9 cellular contexts compared by ENCODE assay signal in genomic region chr16:89358030-89359005, GRCh38.
DNase-seq lines count a peak whose midpoint lies in the region; ATAC-seq and TF ChIP-seq lines count a peak whose summit lies in the region.
"Had no signal": no experiment of that assay in that cellular context is flagged by ENCODE, and none has a peak within 500 bp of the region (broad histone marks: within the 10 kb centered on the region; RNA-seq: fewer than 3 reads in every experiment).

No MANE protein-coding gene starts in this region.

- 72 to 74% methylated on average over 15 to 21 of the region's 21 CpGs for WGBS in upper lobe of left lung, 2 donors

- intact Hi-C loops in left ventricle myocardium superior (cut with micrococcal nuclease), result no loop called here
- intact Hi-C loops in Right ventricle myocardium superior (cut with DNase I), result no loop called here

- H3K4me3 Mint-ChIP-seq in immature natural killer cell, result peak overlapping the region; percentile 74 to 89 (median 85)

- ATAC-seq in left ventricle myocardium superior (no peak), Right ventricle myocardium superior (ENCODE audit: poor library complexity) (no peak), upper lobe of left lung (ENCODE audit: low FRiP score in 2 of 2) (peak in 1 of 2 donors; percentile 38), HG03280 (IDR thresholded peaks at IDR 0.05; ENCODE audit: unreplicated experiment) (no peak), HG02610 (IDR thresholded peaks at IDR 0.05; ENCODE audit: unreplicated experiment) (no peak)

- no peak for TF ChIP-seq EP300 in upper lobe of left lung (IDR thresholded peaks at IDR 0.05)

- peak overlapping the region; percentile 13 to 40 (median 23) for H3K27ac ChIP-seq in upper lobe of left lung
- H3K27ac ChIP-seq: epithelial cell of prostate had no signal

- no peaks in the 10 kb centered on the region for H3K36me3 ChIP-seq in upper lobe of left lung

- peaks cover 84 to 98% (median 86%) of the 10 kb centered on the region in 4 donors for H3K4me1 ChIP-seq in upper lobe of left lung

- peak overlapping the region; percentile 65 to 91 (median 88) for H3K27ac Mint-ChIP-seq in immature natural killer cell

- H3K9me3 Mint-ChIP-seq in immature natural killer cell, result no peaks in the 10 kb centered on the region

- TF ChIP-seq POLR2A in upper lobe of left lung (IDR thresholded peaks at IDR 0.05), result no peak

- H3K4me1 Mint-ChIP-seq in immature natural killer cell, result peaks cover 97% of the 10 kb centered on the region in 2 donors

- DNase-seq in left ventricle myocardium superior, result peak; percentile 44
- DNase-seq in Right ventricle myocardium superior, result no peak
- DNase-seq in activated CD4-positive, CD25-positive, alpha-beta regulatory T cell treated with anti-CD3 and anti-CD28 coated beads, Interleukin-2, amount 50 U/mL, for 72 hours, result peak; percentile 46
- peak; percentile 79 to 82 (median 80) for DNase-seq in immature natural killer cell
- DNase-seq in upper lobe of left lung, result peak in 1 of 2 donors; percentile 48
- no peak for DNase-seq in iPS-NIHi7 (ENCODE audit: extremely low spot score)

- TF ChIP-seq CTCF in upper lobe of left lung (IDR thresholded peaks at IDR 0.05), result no peak

- no peaks in the 10 kb centered on the region for H3K27me3 ChIP-seq in upper lobe of left lung

- no peaks in the 10 kb centered on the region for H3K9me3 ChIP-seq in upper lobe of left lung

- H3K36me3 Mint-ChIP-seq in immature natural killer cell, result no peaks in the 10 kb centered on the region

- H3K4me3 ChIP-seq in upper lobe of left lung, result no peak overlapping the region

- H3K27me3 Mint-ChIP-seq in immature natural killer cell (ENCODE audit: low read depth in 3 of 3), result peaks cover 8 to 15% (median 9%) of the 10 kb centered on the region in 3 donors

Comparison
In these comparisons a context has a peak if more than half of its experiments do, and no peak if none do; other contexts are left out.
1. DNase-seq: peak in left ventricle myocardium superior (single experiment), activated CD4-positive, CD25-positive, alpha-beta regulatory T cell treated with anti-CD3 and anti-CD28 coated beads, Interleukin-2, amount 50 U/mL, for 72 hours (single experiment) and immature natural killer cell (3 of 3); none in Right ventricle myocardium superior (single experiment) and iPS-NIHi7 (single experiment).